In genomic region chr3:14440531-14441239, GRCh38 we compare ENCODE assay signal across 1 cellular context.
TF ChIP-seq lines count a peak whose summit lies in the region.

No MANE protein-coding gene starts in this region.

TF ChIP-seq in HCT116, 20 proteins besides CTCF, POLR2A, EP300 and RAD21 (continued from another document):
- no peak for TF ChIP-seq REST (IDR thresholded peaks at IDR 0.05; ENCODE audit: low read depth)
- TF ChIP-seq SRF (IDR thresholded peaks at IDR 0.05; ENCODE audit: low read depth) = no peak
- no peak for TF ChIP-seq CEBPB (IDR thresholded peaks at IDR 0.05; ENCODE audit: low read depth)
- TF ChIP-seq MAX (IDR thresholded peaks at IDR 0.05) = no peak
- TF ChIP-seq POLR2AphosphoS5 (IDR thresholded peaks at IDR 0.05; ENCODE audit: low read depth, low read length) = no peak
- no peak for TF ChIP-seq TCF7L2 (IDR thresholded peaks at IDR 0.05; ENCODE audit: borderline replicate concordance, extremely low read depth, insufficient read depth, insufficient read length)
- no peak for TF ChIP-seq SIN3A (IDR thresholded peaks at IDR 0.05; ENCODE audit: low read depth)
